In genomic region chr16:50288920-50289319, GRCh38 we compare ENCODE assay signal across 14 cellular contexts. TPM values are rescaled to one million over a fixed set of nuclear protein-coding genes. Genes with fewer than 3 reads are reported as not detected.
DNase-seq lines count a peak whose midpoint lies in the region; ATAC-seq, FAIRE-seq and TF ChIP-seq lines count a peak whose summit lies in the region.
"Had no signal": no experiment of that assay in that cellular context is flagged by ENCODE, and none has a peak within 500 bp of the region (broad histone marks: within the 10 kb centered on the region; RNA-seq: fewer than 3 reads in every experiment).

No MANE protein-coding gene starts in this region.

- FAIRE-seq in K562 (lab: Jason Lieb, UNC) = no peak

- intact Hi-C loops in K562 (cut with micrococcal nuclease) = no loop called here

- no peak for TF ChIP-seq EP300 in K562 (IDR thresholded peaks at IDR 0.05; ENCODE audit: low read length)

- no peaks in the 10 kb centered on the region for H3K27me3 Mint-ChIP-seq in activated naive CD4-positive, alpha-beta T cell treated with anti-CD3 and anti-CD28 coated beads, Interleukin-2, amount 50 U/mL, for 24 hours
- H3K27me3 Mint-ChIP-seq in CD8-positive, alpha-beta memory T cell = no peaks in the 10 kb centered on the region
- peaks cover 8% of the 10 kb centered on the region for H3K27me3 Mint-ChIP-seq in neural progenitor cell (ENCODE audit: insufficient read depth, low read depth)

- peak overlapping the region; percentile 26 for H3K27ac Mint-ChIP-seq in activated naive CD4-positive, alpha-beta T cell treated with anti-CD3 and anti-CD28 coated beads, Interleukin-2, amount 50 U/mL, for 24 hours
- H3K27ac Mint-ChIP-seq in CD8-positive, alpha-beta memory T cell = peak overlapping the region in 5 of 8 donors; percentile 26 to 85 (median 61)
- peak overlapping the region; percentile 60 for H3K27ac Mint-ChIP-seq in neural progenitor cell

- no peak overlapping the region for H3K4me3 Mint-ChIP-seq in activated naive CD4-positive, alpha-beta T cell treated with anti-CD3 and anti-CD28 coated beads, Interleukin-2, amount 50 U/mL, for 24 hours
- H3K4me3 Mint-ChIP-seq in CD8-positive, alpha-beta memory T cell = peak overlapping the region in 1 of 7 donors; percentile 68
- H3K4me3 Mint-ChIP-seq in neural progenitor cell = no peak overlapping the region

- no peak for DNase-seq in activated naive CD4-positive, alpha-beta T cell treated with Interleukin-2 at 50 U/mL for 16 hours
- DNase-seq in CD8-positive, alpha-beta memory T cell = no peak
- DNase-seq in K562 (ENCODE audit: extremely low read depth in 1 of 4, low spot score in 3 of 4) = no peak
- no peak for DNase-seq in neural progenitor cell (ENCODE audit: low spot score)
- no peak for DNase-seq in Karpas-422
- DNase-seq: ACHN, IMR-90, NCI-H1417, NCI-H1930, NCI-H2171, NCI-H774, PC-9 had no signal

- TF ChIP-seq POLR2A in K562 (conservative IDR thresholded peaks at IDR 0.05) = no peak

- CTCF ChIA-PET in CD8-positive, alpha-beta memory T cell (lab: Charles Lee) = interaction anchor here (1.5 kb wide), 1 partner anchor 23 kb away, joined by 5 read pairs; no protein-coding TSS in a partner anchor
- CTCF ChIA-PET in K562 (lab: Yijun Ruan, JAX; ENCODE audit: low intra/inter-chr PET ratio) = no interaction called here

- TF ChIP-seq RAD21 in K562 (CRISPR knock-in tag; conservative IDR thresholded peaks at IDR 0.05 in 1 of 2, IDR thresholded peaks at IDR 0.05 in 1 of 2) = no peak

- WGBS in K562 (ENCODE audit: insufficient coverage, low coverage, missing lambda C conversion rate) = 90% methylated on average over 3 of the region's 3 CpGs

- H2AFZ ChIP-seq in K562 (ENCODE audit: low read depth, low read length) (no peak overlapping the region), neural progenitor cell (replicated peaks) (no peak overlapping the region), Karpas-422 (ENCODE audit: low read length) (no peak overlapping the region)
- H2AFZ ChIP-seq: PC-9 had no signal

- POLR2A ChIA-PET in CD8-positive, alpha-beta memory T cell (lab: Charles Lee) = no interaction called here
- POLR2A ChIA-PET in K562 (lab: Yijun Ruan, JAX) = no interaction called here

- H3K4me2 ChIP-seq in K562 (ENCODE audit: insufficient read depth, low read length) = no peak overlapping the region
- H3K4me2 ChIP-seq in neural progenitor cell = no peak overlapping the region
- no peak overlapping the region for H3K4me2 ChIP-seq in Karpas-422 (ENCODE audit: low read depth, low read length, poor library complexity, severe bottlenecking)
- H3K4me2 ChIP-seq: PC-9 had no signal

- TF ChIP-seq CTCF in K562 (IDR thresholded peaks at IDR 0.05 in 2 of 3, conservative IDR thresholded peaks at IDR 0.05 in 1 of 3; ENCODE audit: insufficient read depth in 2 of 3, low read depth in 1 of 3, low read length in 3 of 3) (no peak), neural progenitor cell (IDR thresholded peaks at IDR 0.05) (no peak)

- peaks cover 51% of the 10 kb centered on the region for H3K36me3 ChIP-seq in CD8-positive, alpha-beta memory T cell (ENCODE audit: insufficient read depth, low read length)
- H3K36me3 ChIP-seq in K562 (ENCODE audit: control insufficient read depth, insufficient read depth, low read length) = peaks cover 84% of the 10 kb centered on the region; the same call in 2 of the 3 replicates
- H3K36me3 ChIP-seq in neural progenitor cell = no peaks in the 10 kb centered on the region
- H3K36me3 ChIP-seq in Karpas-422 (ENCODE audit: insufficient read depth, low read length) = peaks cover 9% of the 10 kb centered on the region

- no peaks in the 10 kb centered on the region for H3F3A ChIP-seq in neural progenitor cell (ENCODE audit: low read depth)

- peaks cover 36% of the 10 kb centered on the region for H3K4me1 Mint-ChIP-seq in activated naive CD4-positive, alpha-beta T cell treated with anti-CD3 and anti-CD28 coated beads, Interleukin-2, amount 50 U/mL, for 24 hours
- H3K4me1 Mint-ChIP-seq in CD8-positive, alpha-beta memory T cell = peaks cover 35 to 42% (median 39%) of the 10 kb centered on the region in 3 donors
- H3K4me1 Mint-ChIP-seq in neural progenitor cell = peaks cover under 1% of the 10 kb centered on the region

- H3K9me1 ChIP-seq in K562 (ENCODE audit: control insufficient read depth, insufficient read depth, low read length) = no peaks in the 10 kb centered on the region

- no peaks in the 10 kb centered on the region for H3K9me2 ChIP-seq in Karpas-422 (replicated peaks; ENCODE audit: insufficient read depth, low read length)

- peaks cover 40% of the 10 kb centered on the region for H3K79me2 ChIP-seq in K562 (ENCODE audit: control insufficient read depth, insufficient read depth, low read length)
- no peaks in the 10 kb centered on the region for H3K79me2 ChIP-seq in neural progenitor cell (ENCODE audit: low read depth)
- H3K79me2 ChIP-seq in Karpas-422 (ENCODE audit: low read length) = peaks cover 34% of the 10 kb centered on the region

- H3K9ac ChIP-seq in K562 (ENCODE audit: insufficient read depth in 1 of 2, low read depth in 2 of 2, low read length in 2 of 2) (no peak overlapping the region), neural progenitor cell (no peak overlapping the region), Karpas-422 (ENCODE audit: low read length) (no peak overlapping the region)

- H3K4me1 ChIP-seq in CD8-positive, alpha-beta memory T cell (ENCODE audit: insufficient read depth, low read length) = peaks cover 22% of the 10 kb centered on the region
- H3K4me1 ChIP-seq in K562 (replicated peaks in 1 of 2; ENCODE audit: control insufficient read depth in 2 of 2, insufficient read depth in 2 of 2, low read length in 2 of 2) (peaks cover 0 to 36% of the 10 kb centered on the region in 2 experiments; a peak in 2 of 5 replicates), neural progenitor cell (no peaks in the 10 kb centered on the region), Karpas-422 (ENCODE audit: low read length) (peaks cover 13% of the 10 kb centered on the region)

- H3K36me3 Mint-ChIP-seq in activated naive CD4-positive, alpha-beta T cell treated with anti-CD3 and anti-CD28 coated beads, Interleukin-2, amount 50 U/mL, for 24 hours = peaks cover 8% of the 10 kb centered on the region
- H3K36me3 Mint-ChIP-seq in CD8-positive, alpha-beta memory T cell = peaks cover 5 to 76% (median 5%) of the 10 kb centered on the region in 3 donors
- no peaks in the 10 kb centered on the region for H3K36me3 Mint-ChIP-seq in neural progenitor cell

- H3K9me3 ChIP-seq in CD8-positive, alpha-beta memory T cell (ENCODE audit: low read length) = no peaks in the 10 kb centered on the region
- H3K9me3 ChIP-seq in K562 (replicated peaks; ENCODE audit: control insufficient read depth, insufficient read depth, low read depth, low read length) (peaks cover 2% of the 10 kb centered on the region), neural progenitor cell (ENCODE audit: low read depth) (no peaks in the 10 kb centered on the region), Karpas-422 (ENCODE audit: low read length) (no peaks in the 10 kb centered on the region)

- H3K9me3 Mint-ChIP-seq in activated naive CD4-positive, alpha-beta T cell treated with anti-CD3 and anti-CD28 coated beads, Interleukin-2, amount 50 U/mL, for 24 hours = no peaks in the 10 kb centered on the region
- H3K9me3 Mint-ChIP-seq in CD8-positive, alpha-beta memory T cell = no peaks in the 10 kb centered on the region
- peaks cover 7% of the 10 kb centered on the region for H3K9me3 Mint-ChIP-seq in neural progenitor cell

- ATAC-seq in K562 (no peak), GM18868 (IDR thresholded peaks at IDR 0.05; ENCODE audit: unreplicated experiment) (no peak)

- in situ Hi-C loops in K562 (cut with MboI) = no loop called here

- H3K27ac ChIP-seq in CD8-positive, alpha-beta memory T cell (ENCODE audit: low read depth, low read length) = no peak overlapping the region
- H3K27ac ChIP-seq in K562 (ENCODE audit: extremely low read depth, low read depth, low read length) (no peak overlapping the region), neural progenitor cell (no peak overlapping the region), Karpas-422 (ENCODE audit: low read length) (no peak overlapping the region)
- H3K27ac ChIP-seq: PC-9 had no signal

- no peaks in the 10 kb centered on the region for H3K27me3 ChIP-seq in CD8-positive, alpha-beta memory T cell (ENCODE audit: insufficient read depth, low read length, poor library complexity, severe bottlenecking)
- H3K27me3 ChIP-seq in K562 (ENCODE audit: control insufficient read depth in 2 of 2, insufficient read depth in 2 of 2, low read length in 2 of 2) = no peaks in the 10 kb centered on the region
- no peaks in the 10 kb centered on the region for H3K27me3 ChIP-seq in neural progenitor cell
- no peaks in the 10 kb centered on the region for H3K27me3 ChIP-seq in Karpas-422 (ENCODE audit: low read length)

- no TSS peak for BruUV-seq in K562 (replicated peaks; lab: Mats Ljungman, UMichigan)

- H3K4me3 ChIP-seq in CD8-positive, alpha-beta memory T cell (ENCODE audit: low read length) = no peak overlapping the region
- no peak overlapping the region for H3K4me3 ChIP-seq in K562
- no peak overlapping the region for H3K4me3 ChIP-seq in neural progenitor cell
- H3K4me3 ChIP-seq in Karpas-422 (ENCODE audit: low read length) = no peak overlapping the region
- H3K4me3 ChIP-seq: PC-9 had no signal

- peaks cover under 1% of the 10 kb centered on the region for H4K20me1 ChIP-seq in K562 (replicated peaks; ENCODE audit: control insufficient read depth, insufficient read depth, low read length)
- no peaks in the 10 kb centered on the region for H4K20me1 ChIP-seq in neural progenitor cell (ENCODE audit: low read depth)
- no peaks in the 10 kb centered on the region; the same call in 1 of the 2 replicates for H4K20me1 ChIP-seq in Karpas-422 (ENCODE audit: insufficient read depth, low read depth, low read length)

RNA-seq across cellular contexts. Expression of gene ADCY7, which starts 22.6 kb away (rescaled TPM):
- 10 to 100 TPM; 76.6 to 83.4 TPM for total RNA-seq in CD8-positive, alpha-beta memory T cell
- polyA plus RNA-seq in CD8-positive, alpha-beta memory T cell = 88.1 TPM
- 155 and 371 TPM in 2 replicates for total RNA-seq in K562 (2011; cell fraction: chromatin; rRNA removed; ENCODE audit: low replicate concordance)
- total RNA-seq in K562 (2011; cell fraction: nucleolus; rRNA removed) = 245 and 277 TPM in 2 replicates
- total RNA-seq in K562 (2011; cell fraction: nucleoplasm; rRNA removed) = 151 and 184 TPM in 2 replicates
- 59.0 and 73.5 TPM in 2 replicates for total RNA-seq in K562 (2014; rRNA removed)
- total RNA-seq in K562 (2014; rRNA removed; fragmentation: Illumina TruSeq; extraction: Trizol) = 15.9 and 19.0 TPM in 2 replicates
- 28.6 and 29.9 TPM in 2 replicates for total RNA-seq in K562 (2015; rRNA removed; fragmentation: Illumina TruSeq; extraction: Trizol)
- 104 and 108 TPM in 2 replicates for total RNA-seq in K562 (2021)
- polyA plus RNA-seq in K562 (2011; rRNA removed) = 28.6 and 31.0 TPM in 2 replicates
- 19.2 and 48.3 TPM in 2 replicates for polyA plus RNA-seq in K562 (2011; cell fraction: cytosol; rRNA removed)
- polyA plus RNA-seq in K562 (2011; cell fraction: nucleus; rRNA removed) = 193 and 347 TPM in 2 replicates
- 53.4 and 59.6 TPM in 2 replicates for polyA plus RNA-seq in K562 (2012)
- polyA plus RNA-seq in K562 (2014; fragmentation: Illumina TruSeq; extraction: Trizol) = 26.4 and 37.3 TPM in 2 replicates
- 1 to 10 TPM; 2.3 to 2.4 TPM for polyA plus RNA-seq in K562 (2014; fragmentation: Nextera tagmentation; extraction: Ambion mirVana)
- 49.4 and 64.0 TPM in 2 replicates for polyA plus RNA-seq in K562 (2014; rRNA removed)
- polyA minus RNA-seq in K562 (2011; rRNA and poly(A)+ RNA removed) = 27.7 and 54.0 TPM in 2 replicates
- 42.4 and 51.4 TPM in 2 replicates for polyA minus RNA-seq in K562 (2011; cell fraction: cytosol; rRNA and poly(A)+ RNA removed)
- 109 TPM in 2 replicates for polyA minus RNA-seq in K562 (2011; cell fraction: nucleus; rRNA and poly(A)+ RNA removed)
- total RNA-seq in neural progenitor cell (ENCODE audit: low replicate concordance) = 2.5 and 13.2 TPM in 2 replicates
- 27.5 and 45.5 TPM in 2 replicates for total RNA-seq in Karpas-422 (2014; rRNA removed; shearing (Covaris generic); ENCODE audit: low replicate concordance)
